In genomic region chr1:219660666-219661463, GRCh38 we compare ENCODE assay signal across 8 cellular contexts. TPM values are rescaled to one million over a fixed set of nuclear protein-coding genes. Genes with fewer than 3 reads are reported as not detected.
DNase-seq lines count a peak whose midpoint lies in the region; ATAC-seq and TF ChIP-seq lines count a peak whose summit lies in the region.

No MANE protein-coding gene starts in this region.

- intact Hi-C loops in head of caudate nucleus (cut with DNase I), result loop anchor here (10.0 kb wide), 2 partner anchors 154 to 1326 kb away; no protein-coding TSS in a partner anchor

- H3K36me3 Mint-ChIP-seq in activated CD4-positive, alpha-beta T cell treated with anti-CD3 and anti-CD28 coated beads, Interleukin-2, amount 10 ng/mL, durations not matched to agents 7 days and 5 days (ENCODE audit: low read depth), result no peaks in the 10 kb centered on the region
- no peaks in the 10 kb centered on the region for H3K36me3 Mint-ChIP-seq in activated naive CD4-positive, alpha-beta T cell treated with anti-CD3 and anti-CD28 coated beads, Interleukin-2, amount 10 ng/mL, durations not matched to agents 7 days and 5 days
- H3K36me3 Mint-ChIP-seq in osteocyte (ENCODE audit: unreplicated experiment), result no peaks in the 10 kb centered on the region

- H3K27ac Mint-ChIP-seq in activated CD4-positive, alpha-beta T cell treated with anti-CD3 and anti-CD28 coated beads, Interleukin-2, amount 10 ng/mL, durations not matched to agents 7 days and 5 days, result peak overlapping the region; percentile 73
- H3K27ac Mint-ChIP-seq in activated naive CD4-positive, alpha-beta T cell treated with anti-CD3 and anti-CD28 coated beads, Interleukin-2, amount 10 ng/mL, durations not matched to agents 7 days and 5 days, result no peak overlapping the region
- peak overlapping the region; percentile 57 for H3K27ac Mint-ChIP-seq in osteocyte (ENCODE audit: unreplicated experiment)

- H3K9me3 Mint-ChIP-seq in activated CD4-positive, alpha-beta T cell treated with anti-CD3 and anti-CD28 coated beads, Interleukin-2, amount 10 ng/mL, durations not matched to agents 7 days and 5 days, result no peaks in the 10 kb centered on the region
- no peaks in the 10 kb centered on the region for H3K9me3 Mint-ChIP-seq in activated naive CD4-positive, alpha-beta T cell treated with anti-CD3 and anti-CD28 coated beads, Interleukin-2, amount 10 ng/mL, durations not matched to agents 7 days and 5 days
- H3K9me3 Mint-ChIP-seq in osteocyte (ENCODE audit: unreplicated experiment), result no peaks in the 10 kb centered on the region

- CTCF ChIA-PET in activated CD4-positive, alpha-beta T cell treated with anti-CD3 and anti-CD28 coated beads, Interleukin-2, amount 10 ng/mL, durations not matched to agents 7 days and 5 days (lab: Charles Lee), result interaction anchor here (0.8 to 1.3 kb wide), 2 partner anchors 10 to 487 kb away, joined by 3 read pairs; partner anchors contain the start of gene LYPLAL1
- CTCF ChIA-PET in activated naive CD4-positive, alpha-beta T cell treated with anti-CD3 and anti-CD28 coated beads, Interleukin-2, amount 10 ng/mL, durations not matched to agents 7 days and 5 days (lab: Charles Lee), result interaction anchor here (0.9 to 1.0 kb wide), 3 partner anchors 10 to 1321 kb away, joined by 3 to 7 read pairs (median 3); no protein-coding TSS in a partner anchor

- peak; percentile 92 for TF ChIP-seq CTCF in osteocyte (IDR thresholded peaks at IDR 0.05)

- POLR2A ChIA-PET in activated CD4-positive, alpha-beta T cell treated with anti-CD3 and anti-CD28 coated beads, Interleukin-2, amount 10 ng/mL, durations not matched to agents 7 days and 5 days (lab: Charles Lee), result no interaction called here

- peak overlapping the region; percentile 16 for H3K4me3 Mint-ChIP-seq in activated CD4-positive, alpha-beta T cell treated with anti-CD3 and anti-CD28 coated beads, Interleukin-2, amount 10 ng/mL, durations not matched to agents 7 days and 5 days
- H3K4me3 Mint-ChIP-seq in activated naive CD4-positive, alpha-beta T cell treated with anti-CD3 and anti-CD28 coated beads, Interleukin-2, amount 10 ng/mL, durations not matched to agents 7 days and 5 days, result no peak overlapping the region
- peak overlapping the region; percentile 56 for H3K4me3 Mint-ChIP-seq in osteocyte (ENCODE audit: unreplicated experiment)

- H3K27me3 Mint-ChIP-seq in activated CD4-positive, alpha-beta T cell treated with anti-CD3 and anti-CD28 coated beads, Interleukin-2, amount 10 ng/mL, durations not matched to agents 7 days and 5 days, result peaks cover 7% of the 10 kb centered on the region
- peaks cover 7% of the 10 kb centered on the region for H3K27me3 Mint-ChIP-seq in activated naive CD4-positive, alpha-beta T cell treated with anti-CD3 and anti-CD28 coated beads, Interleukin-2, amount 10 ng/mL, durations not matched to agents 7 days and 5 days
- no peaks in the 10 kb centered on the region for H3K27me3 Mint-ChIP-seq in osteocyte (ENCODE audit: unreplicated experiment)

- peak; percentile 80 for ATAC-seq in HG02642 (IDR thresholded peaks at IDR 0.05; ENCODE audit: poor library complexity, unreplicated experiment)

- peak; percentile 55 for DNase-seq in activated CD4-positive, alpha-beta T cell treated with anti-CD3 and anti-CD28 coated beads, Interleukin-2, amount 10 ng/mL, durations not matched to agents 7 days and 5 days
- DNase-seq in activated CD4-positive, alpha-beta T cell treated with anti-CD3 and anti-CD28 coated beads for 4 hours, result no peak
- peak; percentile 69 for DNase-seq in NCI-H2029 treated with DMSO at 0.1 percent for 48 hours (lab: John Stamatoyannopoulos, UW)
- peak; percentile 62 for DNase-seq in activated naive CD4-positive, alpha-beta T cell treated with anti-CD3 and anti-CD28 coated beads, Interleukin-2, amount 10 ng/mL, durations not matched to agents 7 days and 5 days
- peak; percentile 84 to 98 (median 94) for DNase-seq in head of caudate nucleus
- DNase-seq in osteocyte (ENCODE audit: extremely low spot score, unreplicated experiment), result peak; percentile 94
- no peak for DNase-seq in SW480 (ENCODE audit: low spot score)

- H3K4me1 Mint-ChIP-seq in activated CD4-positive, alpha-beta T cell treated with anti-CD3 and anti-CD28 coated beads, Interleukin-2, amount 10 ng/mL, durations not matched to agents 7 days and 5 days, result peaks cover 4% of the 10 kb centered on the region
- no peaks in the 10 kb centered on the region for H3K4me1 Mint-ChIP-seq in activated naive CD4-positive, alpha-beta T cell treated with anti-CD3 and anti-CD28 coated beads, Interleukin-2, amount 10 ng/mL, durations not matched to agents 7 days and 5 days
- peaks cover 42% of the 10 kb centered on the region for H3K4me1 Mint-ChIP-seq in osteocyte (ENCODE audit: unreplicated experiment)

RNA-seq across cellular contexts. Expression of gene ZC3H11B, which starts 48.0 kb away (rescaled TPM):
- total RNA-seq in activated CD4-positive, alpha-beta T cell treated with anti-CD3 and anti-CD28 coated beads, Interleukin-2, amount 10 ng/mL, durations not matched to agents 7 days and 5 days, result under 1 TPM in 1 of 2 experiments, not detected in 1; 0.08 TPM
- 0.30 TPM in 1 of 2 replicates, not detected in the other for total RNA-seq in osteocyte

Comparison
In these comparisons a context has a peak if more than half of its experiments do, and no peak if none do; other contexts are left out.
1. DNase-seq: peak in activated CD4-positive, alpha-beta T cell treated with anti-CD3 and anti-CD28 coated beads, Interleukin-2, amount 10 ng/mL, durations not matched to agents 7 days and 5 days (single experiment), NCI-H2029 treated with DMSO at 0.1 percent for 48 hours (single experiment), activated naive CD4-positive, alpha-beta T cell treated with anti-CD3 and anti-CD28 coated beads, Interleukin-2, amount 10 ng/mL, durations not matched to agents 7 days and 5 days (single experiment), head of caudate nucleus (42 of 42) and osteocyte (single experiment); none in activated CD4-positive, alpha-beta T cell treated with anti-CD3 and anti-CD28 coated beads for 4 hours (0 of 2) and SW480 (single experiment).